Comparison of ENCODE assay signal across 8 cellular contexts in the genomic region with DNA sequence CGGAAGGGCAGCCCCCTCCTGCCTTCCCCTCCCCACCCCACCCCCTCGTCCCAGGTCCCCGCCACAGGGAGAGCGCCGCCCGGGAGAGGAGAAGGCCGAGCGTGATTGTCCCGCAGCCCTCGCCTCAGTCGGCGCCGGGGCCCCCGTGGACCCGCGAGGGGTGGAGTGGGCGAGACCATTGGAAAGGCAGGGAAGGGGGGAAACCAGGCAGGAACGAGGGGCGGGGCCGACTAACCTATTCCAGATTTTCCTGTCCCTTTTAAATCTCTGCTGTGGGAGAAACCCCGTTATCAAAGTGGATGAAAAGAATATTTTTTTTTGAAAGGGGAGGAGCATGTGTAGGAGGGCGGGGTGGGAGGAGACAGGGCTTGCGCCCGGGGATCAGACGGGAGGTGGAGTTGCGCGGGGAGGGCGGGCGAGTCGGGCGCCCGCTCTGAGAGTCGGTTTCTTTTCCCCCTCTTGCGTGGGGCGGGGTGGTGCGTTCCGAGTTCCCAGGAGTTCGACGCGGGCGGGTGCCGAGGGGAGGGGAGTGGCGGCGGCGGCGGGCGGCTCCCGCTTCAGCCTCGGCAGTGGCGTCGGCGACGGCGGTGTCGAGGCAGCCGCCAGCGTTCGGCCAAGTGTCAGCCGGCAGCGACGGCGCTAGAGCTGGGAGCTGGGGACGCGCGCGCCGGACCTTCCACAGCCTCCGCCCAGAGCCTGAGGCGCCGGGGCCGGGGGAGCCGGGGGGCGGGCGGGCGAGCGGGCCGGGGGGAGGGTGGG. TPM values are rescaled to one million over a fixed set of nuclear protein-coding genes. Genes with fewer than 3 reads are reported as not detected.
DNase-seq lines count a peak whose midpoint lies in the region; ATAC-seq and FAIRE-seq lines count a peak whose summit lies in the region.

A gene with protein sequence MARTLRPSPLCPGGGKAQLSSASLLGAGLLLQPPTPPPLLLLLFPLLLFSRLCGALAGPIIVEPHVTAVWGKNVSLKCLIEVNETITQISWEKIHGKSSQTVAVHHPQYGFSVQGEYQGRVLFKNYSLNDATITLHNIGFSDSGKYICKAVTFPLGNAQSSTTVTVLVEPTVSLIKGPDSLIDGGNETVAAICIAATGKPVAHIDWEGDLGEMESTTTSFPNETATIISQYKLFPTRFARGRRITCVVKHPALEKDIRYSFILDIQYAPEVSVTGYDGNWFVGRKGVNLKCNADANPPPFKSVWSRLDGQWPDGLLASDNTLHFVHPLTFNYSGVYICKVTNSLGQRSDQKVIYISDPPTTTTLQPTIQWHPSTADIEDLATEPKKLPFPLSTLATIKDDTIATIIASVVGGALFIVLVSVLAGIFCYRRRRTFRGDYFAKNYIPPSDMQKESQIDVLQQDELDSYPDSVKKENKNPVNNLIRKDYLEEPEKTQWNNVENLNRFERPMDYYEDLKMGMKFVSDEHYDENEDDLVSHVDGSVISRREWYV (plus strand): TSS at position 560 of the 759 bp plus-strand sequence. CDS start 202 bp downstream, outside the sequence.

- H3K4me3 ChIP-seq in mesenchymal stem cell (ENCODE audit: insufficient read depth in 1 of 2, low read depth in 1 of 2, low read length in 2 of 2) = peak within 1 kb of the TSS; percentile 96 to 98

- H2BK120ac ChIP-seq in mesenchymal stem cell (ENCODE audit: low read depth, low read length) = peak within 1 kb of the TSS; percentile 93

- H3K14ac ChIP-seq in mesenchymal stem cell (ENCODE audit: low read length in 2 of 2) = peak within 1 kb of the TSS in 1 of 2 experiments; percentile 87

- no peak within 1 kb of the TSS for H2AK5ac ChIP-seq in mesenchymal stem cell (ENCODE audit: low read length, severe bottlenecking)

- peak within 1 kb of the TSS; percentile 78 to 84 for H2BK12ac ChIP-seq in mesenchymal stem cell (ENCODE audit: low read length in 2 of 2)

- under 1% methylated on average over 21 of the region's 77 CpGs for WGBS in mesenchymal stem cell

- DNase-seq in NCI-H345 (lab: John Stamatoyannopoulos, UW) (peak; percentile 17), NCI-H345 treated with DMSO at 0.1 percent for 48 hours (lab: John Stamatoyannopoulos, UW; ENCODE audit: unreplicated experiment) (no peak), NCI-H748 (lab: John Stamatoyannopoulos, UW; ENCODE audit: unreplicated experiment) (peak; percentile 92), activated T-cell treated with anti-CD3 and anti-CD28 coated beads for 24 hours (ENCODE audit: low read depth) (peak; percentile 71), mesenchymal stem cell (peak; percentile 98)
- DNase-seq in stimulated activated CD4-positive, alpha-beta T cell treated with anti-CD3 and anti-CD28 coated beads, TNF-alpha, amount 100 ng/mL, for 4 hours (ENCODE audit: low read depth in 3 of 3) = peak; percentile 71 to 85 (median 77)

- peak; percentile 76 for ATAC-seq in HG03095 (IDR thresholded peaks at IDR 0.05; ENCODE audit: unreplicated experiment)

- H3K27ac ChIP-seq in mesenchymal stem cell (ENCODE audit: low read length, poor library complexity, severe bottlenecking) = peak within 1 kb of the TSS; percentile 92

- H3K9ac ChIP-seq in mesenchymal stem cell (ENCODE audit: low read length) = peak within 1 kb of the TSS; percentile 96

- H3K9me3 ChIP-seq in mesenchymal stem cell (ENCODE audit: control insufficient read depth, low read length) = no peaks in the 10 kb centered on the region

- peak within 1 kb of the TSS; percentile 97 to 99 for H3K18ac ChIP-seq in mesenchymal stem cell (ENCODE audit: low read depth in 1 of 2, low read length in 2 of 2)

- H3K27me3 ChIP-seq in mesenchymal stem cell (ENCODE audit: control insufficient read depth in 1 of 2, insufficient read depth in 1 of 2, low read length in 2 of 2) = no peaks in the 10 kb centered on the region

- H2BK15ac ChIP-seq in mesenchymal stem cell (ENCODE audit: low read depth, poor library complexity, severe bottlenecking) = peak within 1 kb of the TSS; percentile 86

- H4K91ac ChIP-seq in mesenchymal stem cell (ENCODE audit: low read length) = peak within 1 kb of the TSS; percentile 89

- peak within 1 kb of the TSS; percentile 79 to 92 for H3K4ac ChIP-seq in mesenchymal stem cell (ENCODE audit: low read depth in 1 of 2, low read length in 2 of 2)

- peak within 1 kb of the TSS; percentile 60 to 96 for H3K23ac ChIP-seq in mesenchymal stem cell (ENCODE audit: low read length in 2 of 2)

- peak within 1 kb of the TSS; percentile 72 for H2AFZ ChIP-seq in mesenchymal stem cell (ENCODE audit: low read depth, low read length)

- peak within 1 kb of the TSS; percentile 74 for H2BK5ac ChIP-seq in mesenchymal stem cell (ENCODE audit: low read depth, low read length, poor library complexity, severe bottlenecking)

- H3K36me3 ChIP-seq in mesenchymal stem cell (ENCODE audit: control insufficient read depth in 1 of 2, insufficient read depth in 2 of 2, low read depth in 1 of 2, low read length in 2 of 2) = no peaks in the 10 kb centered on the region

- peak; percentile 77 for FAIRE-seq in endometrium (lab: Jason Lieb, UNC)

- peak within 1 kb of the TSS; percentile 85 for H3K4me2 ChIP-seq in mesenchymal stem cell (ENCODE audit: low read length, poor library complexity, severe bottlenecking)

- H3K79me1 ChIP-seq in mesenchymal stem cell (replicated peaks; ENCODE audit: low read length, poor library complexity, severe bottlenecking) = no peaks in the 10 kb centered on the region

- H3K4me1 ChIP-seq in mesenchymal stem cell (ENCODE audit: control insufficient read depth, insufficient read depth, low read depth, low read length) = peaks cover 5% of the 10 kb centered on the region

- H4K8ac ChIP-seq in mesenchymal stem cell (ENCODE audit: low read length) = peak within 1 kb of the TSS; percentile 85

RNA-seq across cellular contexts. Expression of the gene that starts here (rescaled TPM):
- 29.5 TPM for polyA plus RNA-seq in mesenchymal stem cell (2013, experiment 1 of 2)
- polyA plus RNA-seq in mesenchymal stem cell (2013, experiment 2 of 2) = 31.6 TPM
